10 cellular contexts compared by ENCODE assay signal in the genomic region with DNA sequence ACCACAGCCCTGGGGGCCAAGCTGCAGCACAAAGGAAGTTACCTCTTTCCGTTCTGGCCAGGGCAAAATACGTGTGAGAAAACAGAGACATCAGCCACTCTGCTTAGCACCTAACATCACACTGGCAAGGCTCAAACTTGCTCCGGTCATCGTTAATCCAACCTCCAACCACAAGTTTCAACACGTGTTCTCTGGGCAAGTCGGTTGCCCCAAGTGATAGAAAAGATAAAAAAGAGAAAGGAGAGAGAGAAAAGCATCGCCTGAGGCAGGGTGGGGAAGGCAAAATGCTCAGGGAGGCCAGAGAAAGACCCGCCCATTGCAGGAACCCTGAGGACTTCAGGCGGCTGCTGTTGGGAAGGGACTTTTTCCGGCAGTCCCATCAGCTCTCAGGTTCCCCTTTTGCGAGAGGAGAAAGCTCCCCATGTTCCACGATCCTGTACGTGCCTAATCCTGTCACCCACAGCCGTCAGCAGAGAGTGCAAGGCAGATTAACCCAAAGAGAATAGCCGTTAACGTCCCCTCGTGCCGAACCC. TPM values are rescaled to one million over a fixed set of nuclear protein-coding genes. Genes with fewer than 3 reads are reported as not detected.
DNase-seq lines count a peak whose midpoint lies in the region; ATAC-seq and TF ChIP-seq lines count a peak whose summit lies in the region.
"Had no signal": no experiment of that assay in that cellular context is flagged by ENCODE, and none has a peak within 500 bp of the region (broad histone marks: within the 10 kb centered on the region; RNA-seq: fewer than 3 reads in every experiment).

No MANE protein-coding gene starts in this region.

- no peaks in the 10 kb centered on the region for H3K79me2 ChIP-seq in GM23248 (ENCODE audit: insufficient read depth)

- no peaks in the 10 kb centered on the region for H3K9me3 Mint-ChIP-seq in CD4-positive, alpha-beta T cell

- no peaks in the 10 kb centered on the region for H3K9me2 ChIP-seq in GM23248 (ENCODE audit: insufficient read depth)

- POLR2A ChIA-PET in CD4-positive, alpha-beta T cell (lab: Charles Lee), result interaction anchor here (1.4 kb wide), 1 partner anchor 11 kb away, joined by 3 read pairs; no protein-coding TSS in a partner anchor

- H3K4me1 Mint-ChIP-seq in CD4-positive, alpha-beta T cell (ENCODE audit: low read depth), result peaks cover 50% of the 10 kb centered on the region

- in situ Hi-C loops in GM23248 (cut with MboI), result no loop called here

- no peak overlapping the region for H3K4me3 Mint-ChIP-seq in CD4-positive, alpha-beta T cell

- H3K9me3 ChIP-seq in CD4-positive, alpha-beta T cell (ENCODE audit: control insufficient read depth, low read length), result no peaks in the 10 kb centered on the region
- H3K9me3 ChIP-seq in GM23248 (ENCODE audit: low read depth), result no peaks in the 10 kb centered on the region

- H3K4me1 ChIP-seq in GM23248 (ENCODE audit: insufficient read depth), result peaks cover 39% of the 10 kb centered on the region

- CTCF ChIA-PET in CD4-positive, alpha-beta T cell (lab: Charles Lee), result no interaction called here

- TF ChIP-seq CTCF in CD4-positive, alpha-beta T cell (IDR thresholded peaks at IDR 0.05), result no peak
- TF ChIP-seq CTCF in GM10266 (IDR thresholded peaks at IDR 0.05; ENCODE audit: control insufficient read depth, insufficient read depth, low read depth, missing control alignments), result no peak

- peaks cover 24% of the 10 kb centered on the region for H3F3A ChIP-seq in GM23248 (ENCODE audit: insufficient read depth)

- ATAC-seq in CD4-positive, alpha-beta T cell (ENCODE audit: poor library complexity), result no peak
- peak; percentile 43 for ATAC-seq in left colon

- H3K27me3 ChIP-seq in CD4-positive, alpha-beta T cell (ENCODE audit: control insufficient read depth, insufficient read depth, low read length), result no peaks in the 10 kb centered on the region
- H3K27me3 ChIP-seq in GM23248 (replicated peaks; ENCODE audit: insufficient read depth), result no peaks in the 10 kb centered on the region

- no peaks in the 10 kb centered on the region for H4K20me1 ChIP-seq in GM23248 (ENCODE audit: insufficient read depth)

- H3K27ac Mint-ChIP-seq in CD4-positive, alpha-beta T cell, result peak overlapping the region; percentile 28

- H3K27me3 Mint-ChIP-seq in CD4-positive, alpha-beta T cell, result no peaks in the 10 kb centered on the region

- intact Hi-C loops in CD4-positive, alpha-beta T cell (cut with DNase I, micrococcal nuclease), result loop anchor here in 1 of 2 experiments (10.0 kb wide), 1 partner anchor 1414 kb away; the partner anchor contains the start of gene CTSD
- intact Hi-C loops in left colon (cut with DNase I, micrococcal nuclease), result loop anchor here in 1 of 2 donors (10.0 kb wide), 1 partner anchor 46 kb away; the partner anchor contains the start of gene IFITM2

- DNase-seq in CD4-positive, alpha-beta T cell, result no peak
- peak; percentile 71 for DNase-seq in GM23248
- DNase-seq in SKM-1 (lab: John Stamatoyannopoulos, UW; ENCODE audit: unreplicated experiment), result peak; percentile 58
- no peak for DNase-seq in left colon
- DNase-seq in effector CD4-positive, alpha-beta T cell, result no peak
- DNase-seq in GM10266 (ENCODE audit: extremely low spot score), result no peak
- DNase-seq in NCI-H748 treated with DMSO at 0.1 percent for 48 hours (lab: John Stamatoyannopoulos, UW), result no peak
- DNase-seq in NCI-H187 (lab: John Stamatoyannopoulos, UW), result no peak
- DNase-seq: activated CD4-positive, CD25-positive, alpha-beta regulatory T cell treated with anti-CD3 and anti-CD28 coated beads, Interleukin-2, amount 50 U/mL, for 72 hours; IMR-90 had no signal

- H3K4me2 ChIP-seq in GM23248 (ENCODE audit: unreplicated experiment), result peak overlapping the region; percentile 39

- H3K36me3 Mint-ChIP-seq in CD4-positive, alpha-beta T cell (ENCODE audit: low read depth), result no peaks in the 10 kb centered on the region

- 11 to 20% methylated on average over 18 of the region's 18 CpGs for WGBS in GM23248 (ENCODE audit: low coverage in 1 of 2, low lambda C conversion rate in 2 of 2, missing lambda C conversion rate in 2 of 2), 2 experiments

- peak overlapping the region; percentile 6 for H3K4me3 ChIP-seq in GM23248

- H2AFZ ChIP-seq in GM23248, result peak overlapping the region; percentile 80

- H3K36me3 ChIP-seq in GM23248 (ENCODE audit: low read depth), result no peaks in the 10 kb centered on the region

- H3K27ac ChIP-seq in CD4-positive, alpha-beta T cell (ENCODE audit: low read depth, low read length), result no peak overlapping the region
- no peak overlapping the region for H3K27ac ChIP-seq in GM23248

- peak overlapping the region; percentile 48 for H3K9ac ChIP-seq in GM23248

RNA-seq across cellular contexts. Expression of gene B4GALNT4, which starts 18.5 kb away (rescaled TPM):
- 1 to 10 TPM; 4.2 to 6.0 TPM for total RNA-seq in CD4-positive, alpha-beta T cell
- 16.5 and 24.7 TPM in 2 replicates for total RNA-seq in GM23248 (2014; rRNA removed; shearing (Covaris generic))
- 1.9 and 2.3 TPM in 2 replicates for polyA plus RNA-seq in GM23248 (2016; fragmentation: Nextera tagmentation; extraction: Ambion mirVana)
- 1 to 10 TPM; 2.4 to 3.3 TPM for total RNA-seq in left colon

RNA-seq across cellular contexts. Expression of gene IFITM3, which starts 30.1 kb away (rescaled TPM):
- total RNA-seq in CD4-positive, alpha-beta T cell, result 10 to 100 TPM; 15.9 to 20.1 TPM
- 62.5 and 158 TPM in 2 replicates for total RNA-seq in GM23248 (2014; rRNA removed; shearing (Covaris generic))
- 1,892 and 1,917 TPM in 2 replicates for polyA plus RNA-seq in GM23248 (2016; fragmentation: Nextera tagmentation; extraction: Ambion mirVana)
- total RNA-seq in left colon, result 100 to 1,000 TPM; 118 to 136 TPM

RNA-seq across cellular contexts. Expression of gene IFITM1, which starts 36.9 kb away (rescaled TPM):
- total RNA-seq in CD4-positive, alpha-beta T cell, result 100 to 1,000 TPM; 286 to 306 TPM
- total RNA-seq in GM23248 (2014; rRNA removed; shearing (Covaris generic)), result 72.7 and 77.3 TPM in 2 replicates
- polyA plus RNA-seq in GM23248 (2016; fragmentation: Nextera tagmentation; extraction: Ambion mirVana), result 180 and 187 TPM in 2 replicates
- total RNA-seq in left colon, result 100 to 1,000 TPM in 1 of 2 donors, 10 to 100 TPM in 1; 85.6 to 127 TPM

RNA-seq across cellular contexts. Expression of gene IFITM2, which starts 43.2 kb away (rescaled TPM):
- 100 to 1,000 TPM; 364 to 383 TPM for total RNA-seq in CD4-positive, alpha-beta T cell
- total RNA-seq in GM23248 (2014; rRNA removed; shearing (Covaris generic)), result 75.2 and 104 TPM in 2 replicates
- 1,025 and 1,029 TPM in 2 replicates for polyA plus RNA-seq in GM23248 (2016; fragmentation: Nextera tagmentation; extraction: Ambion mirVana)
- total RNA-seq in left colon, result 100 to 1,000 TPM in 1 of 2 donors, 10 to 100 TPM in 1; 87.7 to 133 TPM

RNA-seq across cellular contexts. Expression of gene PKP3, which starts 43.2 kb away (rescaled TPM):
- total RNA-seq in CD4-positive, alpha-beta T cell, result under 1 TPM in 1 of 2 experiments, not detected in 1; 0.60 TPM
- total RNA-seq in GM23248 (2014; rRNA removed; shearing (Covaris generic)), result 1.2 and 4.9 TPM in 2 replicates
- 2.2 and 2.4 TPM in 2 replicates for polyA plus RNA-seq in GM23248 (2016; fragmentation: Nextera tagmentation; extraction: Ambion mirVana)
- total RNA-seq in left colon, result 100 to 1,000 TPM; 168 to 194 TPM

Comparison
In these comparisons a context has a peak if more than half of its experiments do, and no peak if none do; other contexts are left out.
1. DNase-seq: peak in GM23248 (single experiment) and SKM-1 (single experiment); none in CD4-positive, alpha-beta T cell (0 of 10), left colon (0 of 2), effector CD4-positive, alpha-beta T cell (single experiment), GM10266 (single experiment), NCI-H748 treated with DMSO at 0.1 percent for 48 hours (single experiment) and NCI-H187 (0 of 2).